Comparison of ENCODE assay signal across 1 cellular context in the genomic region with DNA sequence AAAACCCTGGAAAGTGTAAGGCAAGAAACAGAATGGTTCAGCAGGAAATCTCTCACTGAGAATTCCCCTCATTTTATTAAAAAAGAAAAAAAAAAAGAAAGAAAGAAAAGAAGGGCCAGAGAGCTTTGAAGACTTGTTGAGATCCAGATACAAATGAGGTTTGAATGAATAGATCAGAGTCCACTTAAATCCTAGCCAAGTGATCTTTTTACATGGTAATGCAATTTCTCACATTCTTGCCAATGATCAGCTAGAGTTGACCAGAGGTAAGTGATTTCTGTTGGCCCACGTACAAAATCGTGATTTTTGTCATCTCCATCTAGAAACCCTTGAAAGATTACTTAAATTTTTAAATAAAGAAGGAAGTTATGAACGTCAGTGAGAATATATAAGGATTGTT.
TF ChIP-seq lines count a peak whose summit lies in the region.

No MANE protein-coding gene starts in this region.

TF ChIP-seq in GM23338, 12 proteins besides CTCF, POLR2A, EP300 and RAD21 (continued from another document):
- TF ChIP-seq, protein P1, sequence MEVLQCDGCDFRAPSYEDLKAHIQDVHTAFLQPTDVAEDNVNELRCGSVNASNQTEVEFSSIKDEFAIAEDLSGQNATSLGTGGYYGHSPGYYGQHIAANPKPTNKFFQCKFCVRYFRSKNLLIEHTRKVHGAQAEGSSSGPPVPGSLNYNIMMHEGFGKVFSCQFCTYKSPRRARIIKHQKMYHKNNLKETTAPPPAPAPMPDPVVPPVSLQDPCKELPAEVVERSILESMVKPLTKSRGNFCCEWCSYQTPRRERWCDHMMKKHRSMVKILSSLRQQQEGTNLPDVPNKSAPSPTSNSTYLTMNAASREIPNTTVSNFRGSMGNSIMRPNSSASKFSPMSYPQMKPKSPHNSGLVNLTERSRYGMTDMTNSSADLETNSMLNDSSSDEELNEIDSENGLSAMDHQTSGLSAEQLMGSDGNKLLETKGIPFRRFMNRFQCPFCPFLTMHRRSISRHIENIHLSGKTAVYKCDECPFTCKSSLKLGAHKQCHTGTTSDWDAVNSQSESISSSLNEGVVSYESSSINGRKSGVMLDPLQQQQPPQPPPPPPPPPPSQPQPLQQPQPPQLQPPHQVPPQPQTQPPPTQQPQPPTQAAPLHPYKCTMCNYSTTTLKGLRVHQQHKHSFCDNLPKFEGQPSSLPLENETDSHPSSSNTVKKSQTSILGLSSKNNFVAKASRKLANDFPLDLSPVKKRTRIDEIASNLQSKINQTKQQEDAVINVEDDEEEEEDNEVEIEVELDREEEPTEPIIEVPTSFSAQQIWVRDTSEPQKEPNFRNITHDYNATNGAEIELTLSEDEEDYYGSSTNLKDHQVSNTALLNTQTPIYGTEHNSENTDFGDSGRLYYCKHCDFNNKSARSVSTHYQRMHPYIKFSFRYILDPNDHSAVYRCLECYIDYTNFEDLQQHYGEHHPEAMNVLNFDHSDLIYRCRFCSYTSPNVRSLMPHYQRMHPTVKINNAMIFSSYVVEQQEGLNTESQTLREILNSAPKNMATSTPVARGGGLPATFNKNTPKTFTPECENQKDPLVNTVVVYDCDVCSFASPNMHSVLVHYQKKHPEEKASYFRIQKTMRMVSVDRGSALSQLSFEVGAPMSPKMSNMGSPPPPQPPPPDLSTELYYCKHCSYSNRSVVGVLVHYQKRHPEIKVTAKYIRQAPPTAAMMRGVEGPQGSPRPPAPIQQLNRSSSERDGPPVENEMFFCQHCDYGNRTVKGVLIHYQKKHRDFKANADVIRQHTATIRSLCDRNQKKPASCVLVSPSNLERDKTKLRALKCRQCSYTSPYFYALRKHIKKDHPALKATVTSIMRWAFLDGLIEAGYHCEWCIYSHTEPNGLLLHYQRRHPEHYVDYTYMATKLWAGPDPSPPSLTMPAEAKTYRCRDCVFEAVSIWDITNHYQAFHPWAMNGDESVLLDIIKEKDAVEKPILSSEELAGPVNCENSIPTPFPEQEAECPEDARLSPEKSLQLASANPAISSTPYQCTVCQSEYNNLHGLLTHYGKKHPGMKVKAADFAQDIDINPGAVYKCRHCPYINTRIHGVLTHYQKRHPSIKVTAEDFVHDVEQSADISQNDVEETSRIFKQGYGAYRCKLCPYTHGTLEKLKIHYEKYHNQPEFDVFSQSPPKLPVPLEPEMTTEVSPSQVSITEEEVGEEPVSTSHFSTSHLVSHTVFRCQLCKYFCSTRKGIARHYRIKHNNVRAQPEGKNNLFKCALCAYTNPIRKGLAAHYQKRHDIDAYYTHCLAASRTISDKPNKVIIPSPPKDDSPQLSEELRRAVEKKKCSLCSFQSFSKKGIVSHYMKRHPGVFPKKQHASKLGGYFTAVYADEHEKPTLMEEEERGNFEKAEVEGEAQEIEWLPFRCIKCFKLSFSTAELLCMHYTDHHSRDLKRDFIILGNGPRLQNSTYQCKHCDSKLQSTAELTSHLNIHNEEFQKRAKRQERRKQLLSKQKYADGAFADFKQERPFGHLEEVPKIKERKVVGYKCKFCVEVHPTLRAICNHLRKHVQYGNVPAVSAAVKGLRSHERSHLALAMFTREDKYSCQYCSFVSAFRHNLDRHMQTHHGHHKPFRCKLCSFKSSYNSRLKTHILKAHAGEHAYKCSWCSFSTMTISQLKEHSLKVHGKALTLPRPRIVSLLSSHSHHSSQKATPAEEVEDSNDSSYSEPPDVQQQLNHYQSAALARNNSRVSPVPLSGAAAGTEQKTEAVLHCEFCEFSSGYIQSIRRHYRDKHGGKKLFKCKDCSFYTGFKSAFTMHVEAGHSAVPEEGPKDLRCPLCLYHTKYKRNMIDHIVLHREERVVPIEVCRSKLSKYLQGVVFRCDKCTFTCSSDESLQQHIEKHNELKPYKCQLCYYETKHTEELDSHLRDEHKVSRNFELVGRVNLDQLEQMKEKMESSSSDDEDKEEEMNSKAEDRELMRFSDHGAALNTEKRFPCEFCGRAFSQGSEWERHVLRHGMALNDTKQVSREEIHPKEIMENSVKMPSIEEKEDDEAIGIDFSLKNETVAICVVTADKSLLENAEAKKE (CRISPR knock-in tag; IDR thresholded peaks at IDR 0.05), result no peak
- TF ChIP-seq POLR2AphosphoS5 (IDR thresholded peaks at IDR 0.05; ENCODE audit: low read depth), result no peak
- TF ChIP-seq CREB1 (CRISPR knock-in tag; IDR thresholded peaks at IDR 0.05; ENCODE audit: low read depth), result no peak
- TF ChIP-seq, protein P2, sequence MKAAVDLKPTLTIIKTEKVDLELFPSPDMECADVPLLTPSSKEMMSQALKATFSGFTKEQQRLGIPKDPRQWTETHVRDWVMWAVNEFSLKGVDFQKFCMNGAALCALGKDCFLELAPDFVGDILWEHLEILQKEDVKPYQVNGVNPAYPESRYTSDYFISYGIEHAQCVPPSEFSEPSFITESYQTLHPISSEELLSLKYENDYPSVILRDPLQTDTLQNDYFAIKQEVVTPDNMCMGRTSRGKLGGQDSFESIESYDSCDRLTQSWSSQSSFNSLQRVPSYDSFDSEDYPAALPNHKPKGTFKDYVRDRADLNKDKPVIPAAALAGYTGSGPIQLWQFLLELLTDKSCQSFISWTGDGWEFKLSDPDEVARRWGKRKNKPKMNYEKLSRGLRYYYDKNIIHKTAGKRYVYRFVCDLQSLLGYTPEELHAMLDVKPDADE (IDR thresholded peaks at IDR 0.05), result no peak
- TF ChIP-seq, protein P3, sequence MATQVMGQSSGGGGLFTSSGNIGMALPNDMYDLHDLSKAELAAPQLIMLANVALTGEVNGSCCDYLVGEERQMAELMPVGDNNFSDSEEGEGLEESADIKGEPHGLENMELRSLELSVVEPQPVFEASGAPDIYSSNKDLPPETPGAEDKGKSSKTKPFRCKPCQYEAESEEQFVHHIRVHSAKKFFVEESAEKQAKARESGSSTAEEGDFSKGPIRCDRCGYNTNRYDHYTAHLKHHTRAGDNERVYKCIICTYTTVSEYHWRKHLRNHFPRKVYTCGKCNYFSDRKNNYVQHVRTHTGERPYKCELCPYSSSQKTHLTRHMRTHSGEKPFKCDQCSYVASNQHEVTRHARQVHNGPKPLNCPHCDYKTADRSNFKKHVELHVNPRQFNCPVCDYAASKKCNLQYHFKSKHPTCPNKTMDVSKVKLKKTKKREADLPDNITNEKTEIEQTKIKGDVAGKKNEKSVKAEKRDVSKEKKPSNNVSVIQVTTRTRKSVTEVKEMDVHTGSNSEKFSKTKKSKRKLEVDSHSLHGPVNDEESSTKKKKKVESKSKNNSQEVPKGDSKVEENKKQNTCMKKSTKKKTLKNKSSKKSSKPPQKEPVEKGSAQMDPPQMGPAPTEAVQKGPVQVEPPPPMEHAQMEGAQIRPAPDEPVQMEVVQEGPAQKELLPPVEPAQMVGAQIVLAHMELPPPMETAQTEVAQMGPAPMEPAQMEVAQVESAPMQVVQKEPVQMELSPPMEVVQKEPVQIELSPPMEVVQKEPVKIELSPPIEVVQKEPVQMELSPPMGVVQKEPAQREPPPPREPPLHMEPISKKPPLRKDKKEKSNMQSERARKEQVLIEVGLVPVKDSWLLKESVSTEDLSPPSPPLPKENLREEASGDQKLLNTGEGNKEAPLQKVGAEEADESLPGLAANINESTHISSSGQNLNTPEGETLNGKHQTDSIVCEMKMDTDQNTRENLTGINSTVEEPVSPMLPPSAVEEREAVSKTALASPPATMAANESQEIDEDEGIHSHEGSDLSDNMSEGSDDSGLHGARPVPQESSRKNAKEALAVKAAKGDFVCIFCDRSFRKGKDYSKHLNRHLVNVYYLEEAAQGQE (IDR thresholded peaks at IDR 0.05; ENCODE audit: unreplicated experiment), result no peak
- TF ChIP-seq EZH2phosphoT487 (IDR thresholded peaks at IDR 0.05; ENCODE audit: unreplicated experiment), result no peak
